Comparison of ENCODE assay signal across 15 cellular contexts in genomic region chr6:17258763-17259162, GRCh38. TPM values are rescaled to one million over a fixed set of nuclear protein-coding genes. Genes with fewer than 3 reads are reported as not detected.
"Had no signal": no experiment of that assay in that cellular context is flagged by ENCODE, and none has a peak within 500 bp of the region (broad histone marks: within the 10 kb centered on the region; RNA-seq: fewer than 3 reads in every experiment).

No MANE protein-coding gene starts in this region.

- H3K4me1 ChIP-seq: adrenal gland, tibial artery had no signal

- H3K9me3 ChIP-seq: adrenal gland, tibial artery had no signal

- ATAC-seq: activated naive CD4-positive, alpha-beta T cell treated with anti-CD3 and anti-CD28 coated beads, Interleukin-2, amount 50 U/mL, for 72 hours; left colon; T-helper 17 cell had no signal

- H3K27ac ChIP-seq: adrenal gland, hepatocyte, tibial artery, VCaP had no signal

- H3K4me3 ChIP-seq: adrenal gland, hepatocyte, lung, tibial artery had no signal

- H3K27me3 ChIP-seq: adrenal gland, hepatocyte, tibial artery had no signal

- H3K36me3 ChIP-seq: adrenal gland, tibial artery had no signal

- DNase-seq: activated CD4-positive, alpha-beta T cell treated with anti-CD3 and anti-CD28 coated beads, Interleukin-2, amount 50 U/mL, for 4 hours; activated gamma-delta T cell treated with Interleukin-2 at 50 U/mL for 16 hours; adrenal gland; left colon; occipital lobe; posterior cingulate gyrus; stimulated activated CD4-positive, alpha-beta T cell treated with anti-CD3 and anti-CD28 coated beads, Interleukin-2, amount 100 ng/mL, for 24 hours; stimulated activated naive CD4-positive, alpha-beta T cell treated with Interleukin-2 at 50 U/mL for 16 hours; substantia nigra; T-helper 17 cell; tibial artery had no signal

RNA-seq across cellular contexts. Expression of gene RBM24, which starts 22.4 kb away (rescaled TPM):
- total RNA-seq: activated naive CD4-positive, alpha-beta T cell treated with anti-CD3 and anti-CD28 coated beads, Interleukin-2, amount 50 U/mL, for 72 hours had no signal
